29 cellular contexts compared by ENCODE assay signal in the genomic region with DNA sequence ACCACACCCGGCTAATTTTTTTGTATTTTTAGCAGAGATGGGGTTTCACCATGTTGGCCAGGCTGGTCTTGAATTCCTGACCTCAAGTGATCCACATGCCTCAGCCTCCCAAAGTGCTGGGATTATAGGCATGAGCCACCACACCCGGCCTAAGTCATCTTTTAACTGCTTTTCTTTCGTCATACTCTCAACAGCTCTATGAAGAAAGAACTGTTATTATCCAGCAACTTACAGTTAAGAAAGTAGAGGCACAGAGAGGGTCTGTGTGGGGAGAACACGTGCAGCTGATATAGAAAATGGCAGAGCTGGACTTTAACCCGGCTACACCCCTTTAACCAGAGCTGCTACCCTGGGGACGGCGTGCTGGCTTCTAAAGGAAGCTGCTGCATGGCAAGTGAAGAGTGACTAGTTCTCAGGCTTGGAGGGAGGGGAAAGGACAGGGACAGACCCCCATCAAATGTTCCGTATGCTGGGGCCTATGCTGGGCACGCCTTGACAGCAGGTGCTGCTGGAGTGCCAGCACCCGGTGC. TPM values are rescaled to one million over a fixed set of nuclear protein-coding genes. Genes with fewer than 3 reads are reported as not detected.
DNase-seq lines count a peak whose midpoint lies in the region; ATAC-seq, FAIRE-seq and TF ChIP-seq lines count a peak whose summit lies in the region.
"Had no signal": no experiment of that assay in that cellular context is flagged by ENCODE, and none has a peak within 500 bp of the region (broad histone marks: within the 10 kb centered on the region; RNA-seq: fewer than 3 reads in every experiment).

No MANE protein-coding gene starts in this region.

- intact Hi-C loops in ascending aorta (cut with DNase I) = no loop called here

- H3K4me3 ChIP-seq in ascending aorta (no peak overlapping the region), small intestine (ENCODE audit: low read depth in 1 of 2, low read length in 2 of 2) (no peak overlapping the region), foreskin fibroblast (ENCODE audit: low read depth in 1 of 2, low read length in 2 of 2) (no peak overlapping the region)
- H3K4me3 ChIP-seq: GM12878, HAP-1, ovary, Peyer's patch, smooth muscle cell had no signal

- H3K36me3 Mint-ChIP-seq in mesothelial cell of epicardium = peaks cover 26% of the 10 kb centered on the region
- no peaks in the 10 kb centered on the region for H3K36me3 Mint-ChIP-seq in activated CD8-positive, alpha-beta memory T cell treated with anti-CD3 and anti-CD28 coated beads, Interleukin-2, amount 10 ng/mL, durations not matched to agents 7 days and 5 days
- H3K36me3 Mint-ChIP-seq: naive thymus-derived CD8-positive, alpha-beta T cell had no signal

- no peak for ATAC-seq in HG03354 (IDR thresholded peaks at IDR 0.05; ENCODE audit: poor library complexity, severe bottlenecking, unreplicated experiment)
- ATAC-seq in activated CD8-positive, alpha-beta memory T cell treated with anti-CD3 and anti-CD28 coated beads, Interleukin-2, amount 10 ng/mL, durations not matched to agents 7 days and 5 days = no peak
- ATAC-seq: GM12878; naive thymus-derived CD8-positive, alpha-beta T cell had no signal

- no peak overlapping the region for H3K4me3 Mint-ChIP-seq in mesothelial cell of epicardium
- no peak overlapping the region for H3K4me3 Mint-ChIP-seq in activated CD8-positive, alpha-beta memory T cell treated with anti-CD3 and anti-CD28 coated beads, Interleukin-2, amount 10 ng/mL, durations not matched to agents 7 days and 5 days
- H3K4me3 Mint-ChIP-seq: activated B cell treated with CpG ODN at 0.5 μM for 24 hours; activated CD4-positive, alpha-beta T cell treated with anti-CD3 and anti-CD28 coated beads, Interleukin-2, amount 10 ng/mL, durations not matched to agents 7 days and 5 days; activated naive CD8-positive, alpha-beta T cell treated with anti-CD3 and anti-CD28 coated beads, Interleukin-2, amount 10 ng/mL, durations not matched to agents 7 days and 5 days; activated T-cell treated with anti-CD3 and anti-CD28 coated beads, Interleukin-2, amount 50 U/mL, for 24 hours; naive thymus-derived CD8-positive, alpha-beta T cell had no signal

- TF ChIP-seq CTCF in ascending aorta (IDR thresholded peaks at IDR 0.05) (no peak), mesothelial cell of epicardium (IDR thresholded peaks at IDR 0.05; ENCODE audit: unreplicated experiment) (no peak), foreskin fibroblast (IDR thresholded peaks at IDR 0.05; ENCODE audit: low read depth, low read length) (no peak)

- H3K27me3 ChIP-seq in ascending aorta (no peaks in the 10 kb centered on the region), small intestine (ENCODE audit: control insufficient read depth in 2 of 2, insufficient read depth in 2 of 2, low read length in 2 of 2) (no peaks in the 10 kb centered on the region)
- H3K27me3 ChIP-seq: ovary, Peyer's patch had no signal

- H3K36me3 ChIP-seq in ascending aorta (peaks cover 24 to 55% of the 10 kb centered on the region in 2 donors), small intestine (ENCODE audit: control insufficient read depth in 2 of 2, insufficient read depth in 2 of 2, low read length in 2 of 2) (no peaks in the 10 kb centered on the region)
- H3K36me3 ChIP-seq: ovary, Peyer's patch had no signal

- no peak for FAIRE-seq in small intestine (lab: Jason Lieb, UNC)
- FAIRE-seq: endometrium, GM12878 had no signal

- DNase-seq in ascending aorta (ENCODE audit: low spot score in 2 of 2) (no peak), epithelial cell of prostate (ENCODE audit: low read depth, low spot score) (no peak), mesothelial cell of epicardium (ENCODE audit: low spot score in 2 of 2, unreplicated experiment in 2 of 2) (no peak), small intestine (peak; percentile 69), NOMO-1 treated with dmso at 0.1 percent for 144 hours (lab: John Stamatoyannopoulos, UW; ENCODE audit: unreplicated experiment) (no peak), foreskin fibroblast (no peak)
- no peak for DNase-seq in activated CD8-positive, alpha-beta memory T cell treated with anti-CD3 and anti-CD28 coated beads, Interleukin-2, amount 10 ng/mL, durations not matched to agents 7 days and 5 days
- DNase-seq: activated B cell treated with CpG ODN at 0.5 μM for 24 hours; activated CD4-positive, alpha-beta T cell treated with anti-CD3 and anti-CD28 coated beads, Interleukin-2, amount 10 ng/mL, durations not matched to agents 7 days and 5 days; activated effector memory CD4-positive, alpha-beta T cell treated with anti-CD3 and anti-CD28 coated beads, Interleukin-2, amount 50 U/mL, for 16 hours; activated naive CD8-positive, alpha-beta T cell treated with anti-CD3 and anti-CD28 coated beads, Interleukin-2, amount 10 ng/mL, durations not matched to agents 7 days and 5 days; activated T-cell treated with anti-CD3 and anti-CD28 coated beads, Interleukin-2, amount 50 U/mL, for 24 hours; cerebellar nuclear complex; COR-L47; head of caudate nucleus; naive thymus-derived CD8-positive, alpha-beta T cell; NCI-H1417 treated with DMSO at 0.1 percent for 48 hours; NCI-H2081 treated with DMSO at 0.1 percent for 48 hours; NCI-H345; ovary; Peyer's patch; stimulated activated naive CD4-positive, alpha-beta T cell; T1000 had no signal

- CTCF ChIA-PET in activated CD8-positive, alpha-beta memory T cell treated with anti-CD3 and anti-CD28 coated beads, Interleukin-2, amount 10 ng/mL, durations not matched to agents 7 days and 5 days (lab: Charles Lee) = interaction anchor here (1.7 kb wide), 1 partner anchor 140 kb away, joined by 8 read pairs; no protein-coding TSS in a partner anchor

- peaks cover 25% of the 10 kb centered on the region for H3K4me1 Mint-ChIP-seq in mesothelial cell of epicardium
- H3K4me1 Mint-ChIP-seq in activated CD8-positive, alpha-beta memory T cell treated with anti-CD3 and anti-CD28 coated beads, Interleukin-2, amount 10 ng/mL, durations not matched to agents 7 days and 5 days = no peaks in the 10 kb centered on the region
- H3K4me1 Mint-ChIP-seq: activated B cell treated with CpG ODN at 0.5 μM for 24 hours had no signal

- H3K27me3 Mint-ChIP-seq in mesothelial cell of epicardium (ENCODE audit: low read depth) = no peaks in the 10 kb centered on the region
- no peaks in the 10 kb centered on the region for H3K27me3 Mint-ChIP-seq in activated CD8-positive, alpha-beta memory T cell treated with anti-CD3 and anti-CD28 coated beads, Interleukin-2, amount 10 ng/mL, durations not matched to agents 7 days and 5 days
- H3K27me3 Mint-ChIP-seq: activated CD4-positive, alpha-beta T cell treated with anti-CD3 and anti-CD28 coated beads, Interleukin-2, amount 10 ng/mL, durations not matched to agents 7 days and 5 days; activated naive CD8-positive, alpha-beta T cell treated with anti-CD3 and anti-CD28 coated beads, Interleukin-2, amount 10 ng/mL, durations not matched to agents 7 days and 5 days; activated T-cell treated with anti-CD3 and anti-CD28 coated beads, Interleukin-2, amount 50 U/mL, for 24 hours had no signal

- H3K27ac Mint-ChIP-seq in mesothelial cell of epicardium = peak overlapping the region; percentile 87
- H3K27ac Mint-ChIP-seq in activated CD8-positive, alpha-beta memory T cell treated with anti-CD3 and anti-CD28 coated beads, Interleukin-2, amount 10 ng/mL, durations not matched to agents 7 days and 5 days = no peak overlapping the region
- H3K27ac Mint-ChIP-seq: activated B cell treated with CpG ODN at 0.5 μM for 24 hours; activated CD4-positive, alpha-beta T cell treated with anti-CD3 and anti-CD28 coated beads, Interleukin-2, amount 10 ng/mL, durations not matched to agents 7 days and 5 days; activated naive CD8-positive, alpha-beta T cell treated with anti-CD3 and anti-CD28 coated beads, Interleukin-2, amount 10 ng/mL, durations not matched to agents 7 days and 5 days; activated T-cell treated with anti-CD3 and anti-CD28 coated beads, Interleukin-2, amount 50 U/mL, for 24 hours; naive thymus-derived CD8-positive, alpha-beta T cell had no signal

- WGBS in small intestine, 3 donors = 24 to 76% (median 43%) methylated on average over 10 of the region's 10 CpGs

- H3K9me3 ChIP-seq in ascending aorta (no peaks in the 10 kb centered on the region), small intestine (ENCODE audit: control insufficient read depth, low read depth) (no peaks in the 10 kb centered on the region)
- H3K9me3 ChIP-seq: HAP-1, ovary, Peyer's patch had no signal

- peak overlapping the region; percentile 17 to 26 for H3K27ac ChIP-seq in ascending aorta
- H3K27ac ChIP-seq in epithelial cell of prostate = peak overlapping the region; percentile 61
- no peak overlapping the region for H3K27ac ChIP-seq in small intestine (ENCODE audit: low read depth in 1 of 2, low read length in 1 of 2)
- H3K27ac ChIP-seq: C4-2B, ovary, Peyer's patch had no signal

- H3K4me1 ChIP-seq in ascending aorta = peaks cover 13 to 43% of the 10 kb centered on the region in 2 donors
- H3K4me1 ChIP-seq in small intestine (ENCODE audit: control insufficient read depth in 2 of 2, insufficient read depth in 1 of 2, low read depth in 1 of 2, low read length in 1 of 2) = no peaks in the 10 kb centered on the region
- H3K4me1 ChIP-seq: HAP-1 had no signal

- H3K9me3 Mint-ChIP-seq in mesothelial cell of epicardium = no peaks in the 10 kb centered on the region
- H3K9me3 Mint-ChIP-seq in activated CD8-positive, alpha-beta memory T cell treated with anti-CD3 and anti-CD28 coated beads, Interleukin-2, amount 10 ng/mL, durations not matched to agents 7 days and 5 days (ENCODE audit: low read depth) = no peaks in the 10 kb centered on the region
- H3K9me3 Mint-ChIP-seq: activated B cell treated with CpG ODN at 0.5 μM for 24 hours; activated CD4-positive, alpha-beta T cell treated with anti-CD3 and anti-CD28 coated beads, Interleukin-2, amount 10 ng/mL, durations not matched to agents 7 days and 5 days; activated naive CD8-positive, alpha-beta T cell treated with anti-CD3 and anti-CD28 coated beads, Interleukin-2, amount 10 ng/mL, durations not matched to agents 7 days and 5 days; activated T-cell treated with anti-CD3 and anti-CD28 coated beads, Interleukin-2, amount 50 U/mL, for 24 hours; naive thymus-derived CD8-positive, alpha-beta T cell had no signal

RNA-seq across cellular contexts. Expression of gene IGFBP2, which starts 25.5 kb away (rescaled TPM):
- total RNA-seq in ascending aorta (1,691 TPM), mesothelial cell of epicardium (376 to 409 TPM (median 381 TPM) in 3 replicates)
- polyA plus RNA-seq in small intestine = 10 to 100 TPM in 2 of 3 donors, 1 to 10 TPM in 1; 9.8 to 98.7 (median 14.1) TPM
- total RNA-seq in activated CD8-positive, alpha-beta memory T cell treated with anti-CD3 and anti-CD28 coated beads, Interleukin-2, amount 10 ng/mL, durations not matched to agents 7 days and 5 days = 1 to 10 TPM in 1 of 2 experiments, under 1 TPM in 1; 0.96 to 3.5 TPM
- total RNA-seq: activated B cell treated with CpG ODN at 0.5 μM for 24 hours; naive thymus-derived CD8-positive, alpha-beta T cell had no signal

RNA-seq across cellular contexts. Expression of gene IGFBP5, which starts 36.6 kb away (rescaled TPM):
- total RNA-seq in ascending aorta (1,280 TPM), mesothelial cell of epicardium (415 to 456 TPM (median 447 TPM) in 3 replicates)
- 100 to 1,000 TPM in 1 of 3 donors, 1 to 10 TPM in 2; 1.3 to 107 (median 5.4) TPM for polyA plus RNA-seq in small intestine
- under 1 TPM in 1 of 2 experiments, not detected in 1; 0.02 TPM for total RNA-seq in activated CD8-positive, alpha-beta memory T cell treated with anti-CD3 and anti-CD28 coated beads, Interleukin-2, amount 10 ng/mL, durations not matched to agents 7 days and 5 days
- total RNA-seq: activated B cell treated with CpG ODN at 0.5 μM for 24 hours; activated CD4-positive, alpha-beta T cell treated with anti-CD3 and anti-CD28 coated beads, Interleukin-2, amount 10 ng/mL, durations not matched to agents 7 days and 5 days; naive thymus-derived CD8-positive, alpha-beta T cell had no signal
- polyA plus RNA-seq: GM12878; naive thymus-derived CD8-positive, alpha-beta T cell had no signal

Comparison
In these comparisons a context has a peak if more than half of its experiments do, and no peak if none do; other contexts are left out.
1. H3K27ac ChIP-seq: peak in ascending aorta (2 of 2) and epithelial cell of prostate (single experiment); none in small intestine (0 of 2).
2. RNA of gene IGFBP2, which starts 25.5 kb away (total RNA-seq): 1,691 TPM in ascending aorta (single experiment) and 376 to 409 TPM in mesothelial cell of epicardium; 0.96 to 3.5 TPM in activated CD8-positive, alpha-beta memory T cell treated with anti-CD3 and anti-CD28 coated beads, Interleukin-2, amount 10 ng/mL, durations not matched to agents 7 days and 5 days; every median in the first group is over 10 times any median in the second.
3. RNA of gene IGFBP5, which starts 36.6 kb away (total RNA-seq): 1,280 TPM in ascending aorta (single experiment) and 415 to 456 TPM in mesothelial cell of epicardium; 0.02 TPM in activated CD8-positive, alpha-beta memory T cell treated with anti-CD3 and anti-CD28 coated beads, Interleukin-2, amount 10 ng/mL, durations not matched to agents 7 days and 5 days; every median in the first group is over 100 times any median in the second.